Comparison of ENCODE assay signal across 15 cellular contexts in genomic region chr4:54800831-54801530, GRCh38.
DNase-seq lines count a peak whose midpoint lies in the region; ATAC-seq and TF ChIP-seq lines count a peak whose summit lies in the region.
"Had no signal": no experiment of that assay in that cellular context is flagged by ENCODE, and none has a peak within 500 bp of the region (broad histone marks: within the 10 kb centered on the region; RNA-seq: fewer than 3 reads in every experiment).

No MANE protein-coding gene starts in this region.

- H3K4me3 ChIP-seq in BLaER1, result no peak overlapping the region; the same call in 1 of the 2 replicates
- H3K4me3 ChIP-seq in ovary, result no peak overlapping the region
- H3K4me3 ChIP-seq: dorsolateral prefrontal cortex, lower lobe of right lung, pancreas, SJSA1 had no signal

- no peak overlapping the region; the same call in 1 of the 2 replicates for H3K9ac ChIP-seq in BLaER1
- H3K9ac ChIP-seq: KMS-11 had no signal

- H3K27ac ChIP-seq in BLaER1 (no peak overlapping the region), ovary (no peak overlapping the region)
- H3K27ac ChIP-seq: dorsolateral prefrontal cortex, KMS-11, lower lobe of right lung, pancreas, SJSA1 had no signal

- H3K9me3 ChIP-seq in BLaER1 (0 out of 2 replicates have a peak, but pooled peaks cover 11% of the 10 kb centered on the region), ovary (no peaks in the 10 kb centered on the region)
- H3K9me3 ChIP-seq: lower lobe of right lung, pancreas, SJSA1 had no signal

- H3K4me1 ChIP-seq in BLaER1 (peaks cover 24% of the 10 kb centered on the region), ovary (ENCODE audit: insufficient read depth) (no peaks in the 10 kb centered on the region)
- H3K4me1 ChIP-seq: lower lobe of right lung, pancreas, SJSA1 had no signal

- DNase-seq in SW480 (ENCODE audit: low spot score) (peak; percentile 33), ovary (no peak), T-helper 1 cell (no peak), NCI-H526 treated with DMSO at 0.1 percent for 48 hours (lab: John Stamatoyannopoulos, UW) (no peak)
- DNase-seq in activated T-cell treated with anti-CD3 and anti-CD28 coated beads, Interleukin-2, amount 50 U/mL, for 48 hours, result no peak
- DNase-seq: activated CD8-positive, alpha-beta memory T cell treated with anti-CD3 and anti-CD28 coated beads for 24 hours; dorsolateral prefrontal cortex; lower lobe of right lung; pancreas; stimulated activated CD4-positive, alpha-beta T cell treated with anti-CD3 and anti-CD28 coated beads, Interleukin-4, amount 100 ng/mL, for 24 hours had no signal

- no peaks in the 10 kb centered on the region for H4K20me1 ChIP-seq in BLaER1

- H3K36me3 ChIP-seq in BLaER1, result no peaks in the 10 kb centered on the region
- H3K36me3 ChIP-seq in ovary, result no peaks in the 10 kb centered on the region
- H3K36me3 ChIP-seq: lower lobe of right lung, pancreas, SJSA1 had no signal

- no peaks in the 10 kb centered on the region for H3K27me3 ChIP-seq in BLaER1
- H3K27me3 ChIP-seq in ovary, result no peaks in the 10 kb centered on the region
- H3K27me3 ChIP-seq: dorsolateral prefrontal cortex, pancreas, SJSA1 had no signal

- peak overlapping the region; percentile 80 for H3K4me2 ChIP-seq in BLaER1
- H3K4me2 ChIP-seq: KMS-11 had no signal

- ATAC-seq in GM19025 (IDR thresholded peaks at IDR 0.05; ENCODE audit: low read depth, unreplicated experiment), result peak; percentile 85
- peak; percentile 95 for ATAC-seq in HG03139 (IDR thresholded peaks at IDR 0.05; ENCODE audit: unreplicated experiment)
- ATAC-seq: pancreas had no signal

- WGBS in ovary, 3 donors, result 82 to 85% (median 83%) methylated on average over 4 of the region's 4 CpGs

- TF ChIP-seq CTCF in ovary (IDR thresholded peaks at IDR 0.05), result no peak

- TF ChIP-seq EP300 in ovary (IDR thresholded peaks at IDR 0.05), result no peak

- intact Hi-C loops in ovary (cut with DNase I), result no loop called here

- no peak for TF ChIP-seq POLR2A in ovary (IDR thresholded peaks at IDR 0.05)
